In genomic region chr15:35740761-35741160, GRCh38 we compare ENCODE assay signal across 21 cellular contexts.
A peak's percentile ranks its signal among the peaks of the same experiment; 100 is the strongest.
DNase-seq lines count a peak whose midpoint lies in the region; ATAC-seq and TF ChIP-seq lines count a peak whose summit lies in the region.
"Had no signal": no experiment of that assay in that cellular context is flagged by ENCODE, and none has a peak within 500 bp of the region (broad histone marks: within the 10 kb centered on the region; RNA-seq: fewer than 3 reads in every experiment).

No MANE protein-coding gene starts in this region.

- H3K79me2 ChIP-seq in parathyroid adenoma, result no peaks in the 10 kb centered on the region

- intact Hi-C loops in left ventricle myocardium inferior (cut with micrococcal nuclease) (no loop called here), right cardiac atrium (cut with DNase I) (loop anchor here in 1 of 4 donors (10.0 kb wide), 1 partner anchor 206 kb away; no protein-coding TSS in a partner anchor)

- H3K27ac ChIP-seq in parathyroid adenoma (no peak overlapping the region), left ventricle myocardium inferior (replicated peaks) (no peak overlapping the region), right cardiac atrium (ENCODE audit: low read length) (no peak overlapping the region)
- H3K27ac ChIP-seq: 22Rv1, C4-2B, gastroesophageal sphincter, neural progenitor cell, thoracic aorta had no signal

- H3K27me3 ChIP-seq in parathyroid adenoma (ENCODE audit: control insufficient read depth, insufficient read depth, low read length) (no peaks in the 10 kb centered on the region), left ventricle myocardium inferior (ENCODE audit: low read depth) (no peaks in the 10 kb centered on the region), right cardiac atrium (ENCODE audit: control insufficient read depth, insufficient read depth) (no peaks in the 10 kb centered on the region)
- H3K27me3 ChIP-seq: gastroesophageal sphincter, neural progenitor cell had no signal

- peak overlapping the region; percentile 38 for H2AFZ ChIP-seq in parathyroid adenoma
- H2AFZ ChIP-seq: neural progenitor cell had no signal

- ATAC-seq in right cardiac atrium, result no peak
- ATAC-seq: gastroesophageal sphincter had no signal

- no peak overlapping the region for H3K9ac ChIP-seq in parathyroid adenoma
- H3K9ac ChIP-seq: neural progenitor cell had no signal

- H3K4me3 ChIP-seq in parathyroid adenoma (ENCODE audit: low read depth, low read length) (no peak overlapping the region), left ventricle myocardium inferior (no peak overlapping the region), right cardiac atrium (ENCODE audit: low read length) (no peak overlapping the region)
- H3K4me3 ChIP-seq: gastroesophageal sphincter, neural progenitor cell, thoracic aorta had no signal

- H3K4me2 ChIP-seq in parathyroid adenoma (ENCODE audit: low read length), result no peak overlapping the region
- H3K4me2 ChIP-seq: neural progenitor cell had no signal

- TF ChIP-seq CTCF in parathyroid adenoma (IDR thresholded peaks at IDR 0.05) (no peak), left ventricle myocardium inferior (IDR thresholded peaks at IDR 0.05; ENCODE audit: borderline replicate concordance) (no peak)

- no peaks in the 10 kb centered on the region for H3K9me3 ChIP-seq in parathyroid adenoma (ENCODE audit: control insufficient read depth, low read length)
- H3K9me3 ChIP-seq in left ventricle myocardium inferior (replicated peaks), result no peaks in the 10 kb centered on the region
- no peaks in the 10 kb centered on the region for H3K9me3 ChIP-seq in right cardiac atrium (ENCODE audit: control insufficient read depth, low read length)
- H3K9me3 ChIP-seq: gastroesophageal sphincter, thoracic aorta had no signal

- no peaks in the 10 kb centered on the region for H3K36me3 ChIP-seq in parathyroid adenoma (ENCODE audit: control insufficient read depth, insufficient read depth, low read length)
- H3K36me3 ChIP-seq in left ventricle myocardium inferior, result no peaks in the 10 kb centered on the region
- H3K36me3 ChIP-seq: gastroesophageal sphincter, neural progenitor cell, thoracic aorta had no signal

- H3K4me1 ChIP-seq in parathyroid adenoma (peaks cover 4% of the 10 kb centered on the region), left ventricle myocardium inferior (no peaks in the 10 kb centered on the region), right cardiac atrium (ENCODE audit: control insufficient read depth, insufficient read depth, low read length) (no peaks in the 10 kb centered on the region)
- H3K4me1 ChIP-seq: gastroesophageal sphincter, neural progenitor cell had no signal

- DNase-seq in DMS 273 (lab: John Stamatoyannopoulos, UW; ENCODE audit: unreplicated experiment), result peak; percentile 43
- DNase-seq in DMS 273 treated with DMSO at 0.1 percent for 48 hours (lab: John Stamatoyannopoulos, UW), result no peak
- peak; percentile 53 for DNase-seq in NCI-H446 treated with DMSO at 0.1 percent for 48 hours (lab: John Stamatoyannopoulos, UW)
- peak; percentile 50 for DNase-seq in dermis blood vessel endothelial cell
- DNase-seq in left ventricle myocardium inferior, result no peak
- no peak for DNase-seq in right cardiac atrium
- no peak for DNase-seq in activated T-cell treated with anti-CD3 and anti-CD28 coated beads for 4 hours
- DNase-seq: amygdala; cerebellar nuclear complex; midbrain; NCI-H1436 treated with DMSO at 0.1 percent for 48 hours; NCI-H524 treated with DMSO at 0.1 percent for 48 hours; OCI-M1; SIG-M5; stimulated activated CD4-positive, alpha-beta T cell treated with anti-CD3 and anti-CD28 coated beads, Interleukin-12 subunit alpha, Interleukin-12 subunit beta, amount 100 ng/mL, for 4 hours had no signal

Comparison
In these comparisons a context has a peak if more than half of its experiments do, and no peak if none do; other contexts are left out.
1. DNase-seq: peak in DMS 273 (single experiment), NCI-H446 treated with DMSO at 0.1 percent for 48 hours (single experiment) and dermis blood vessel endothelial cell (single experiment); none in DMS 273 treated with DMSO at 0.1 percent for 48 hours (single experiment), left ventricle myocardium inferior (single experiment), right cardiac atrium (0 of 3) and activated T-cell treated with anti-CD3 and anti-CD28 coated beads for 4 hours (single experiment).